ENCODE assay signal across 12 cellular contexts in genomic region chr6:53333439-53334408, GRCh38. TPM values are rescaled to one million over a fixed set of nuclear protein-coding genes. Genes with fewer than 3 reads are reported as not detected.
DNase-seq lines count a peak whose midpoint lies in the region; TF ChIP-seq lines count a peak whose summit lies in the region.
"Had no signal": no experiment of that assay in that cellular context is flagged by ENCODE, and none has a peak within 500 bp of the region (broad histone marks: within the 10 kb centered on the region; RNA-seq: fewer than 3 reads in every experiment).

No MANE protein-coding gene starts in this region.

- peaks cover 18% of the 10 kb centered on the region for H3K36me3 Mint-ChIP-seq in activated CD4-positive, alpha-beta memory T cell treated with anti-CD3 and anti-CD28 coated beads for 36 hours
- H3K36me3 Mint-ChIP-seq in immature natural killer cell, result peaks cover 0 to 3% (median 0%) of the 10 kb centered on the region in 3 donors

- H3K27me3 Mint-ChIP-seq in activated CD4-positive, alpha-beta memory T cell treated with anti-CD3 and anti-CD28 coated beads for 36 hours, result no peaks in the 10 kb centered on the region
- H3K27me3 Mint-ChIP-seq in immature natural killer cell (ENCODE audit: low read depth in 3 of 3), result peaks cover 0 to 4% (median 3%) of the 10 kb centered on the region in 3 donors

- H3K9ac ChIP-seq in BLaER1 treated with 17β-estradiol and CSF1 and Interleukin-3, amounts not matched to agents 10 nM and 100 nM, result no peak overlapping the region

- DNase-seq in COLO829 (ENCODE audit: low spot score) (peak; percentile 65), immature natural killer cell (no peak), brain microvascular endothelial cell (no peak), uterus (no peak), A172 (ENCODE audit: low spot score) (no peak)
- no peak for DNase-seq in activated CD4-positive, alpha-beta memory T cell treated with anti-CD3 and anti-CD28 coated beads for 36 hours
- DNase-seq in stimulated activated CD4-positive, alpha-beta T cell treated with anti-CD3 and anti-CD28 coated beads, Interleukin-4, amount 100 ng/mL, for 1 hour, result no peak
- DNase-seq: left cardiac atrium; NCI-H1105 treated with DMSO at 0.1 percent for 48 hours; NCI-H446 treated with DMSO at 0.1 percent for 48 hours; stimulated activated CD4-positive, alpha-beta T cell treated with anti-CD3 and anti-CD28 coated beads, Interleukin-2, amount 100 ng/mL, for 24 hours had no signal

- H3K4me3 Mint-ChIP-seq in activated CD4-positive, alpha-beta memory T cell treated with anti-CD3 and anti-CD28 coated beads for 36 hours, result no peak overlapping the region
- peak overlapping the region; percentile 10 to 75 (median 23) for H3K4me3 Mint-ChIP-seq in immature natural killer cell

- H4K20me1 ChIP-seq in BLaER1 treated with 17β-estradiol and CSF1 and Interleukin-3, amounts not matched to agents 10 nM and 100 nM, result peaks cover 0 to 100% (median 93%) of the 10 kb centered on the region in 11 experiments; a peak in 20 of 22 replicates

- H3K27me3 ChIP-seq in BLaER1 treated with 17β-estradiol and CSF1 and Interleukin-3, amounts not matched to agents 10 nM and 100 nM, result no peaks in the 10 kb centered on the region
- H3K27me3 ChIP-seq in brain microvascular endothelial cell (replicated peaks) (no peaks in the 10 kb centered on the region), uterus (no peaks in the 10 kb centered on the region)

- H3K4me1 ChIP-seq in BLaER1 treated with 17β-estradiol and CSF1 and Interleukin-3, amounts not matched to agents 10 nM and 100 nM, result peaks cover 47 to 64% (median 56%) of the 10 kb centered on the region in 10 experiments
- H3K4me1 ChIP-seq in uterus, result no peaks in the 10 kb centered on the region

- in situ Hi-C loops in brain microvascular endothelial cell (cut with HindIII; ENCODE audit: low pct_ligation_motif_present, low sequenced_read_pairs), result no loop called here

- H3K9me3 Mint-ChIP-seq in activated CD4-positive, alpha-beta memory T cell treated with anti-CD3 and anti-CD28 coated beads for 36 hours, result peaks cover 3% of the 10 kb centered on the region
- no peaks in the 10 kb centered on the region for H3K9me3 Mint-ChIP-seq in immature natural killer cell

- no peak for TF ChIP-seq CTCF in brain microvascular endothelial cell (IDR thresholded peaks at IDR 0.05; ENCODE audit: low read depth, low read length, missing control alignments)
- no peak for TF ChIP-seq CTCF in uterus (IDR thresholded peaks at IDR 0.05)

- H3K36me3 ChIP-seq in BLaER1 treated with 17β-estradiol and CSF1 and Interleukin-3, amounts not matched to agents 10 nM and 100 nM, result peaks cover 0 to 74% (median 46%) of the 10 kb centered on the region in 11 experiments; a peak in 18 of 22 replicates
- H3K36me3 ChIP-seq in brain microvascular endothelial cell (replicated peaks) (peaks cover 9% of the 10 kb centered on the region), uterus (no peaks in the 10 kb centered on the region)

- CTCF ChIA-PET in activated CD4-positive, alpha-beta memory T cell treated with anti-CD3 and anti-CD28 coated beads for 36 hours (lab: Charles Lee), result no interaction called here

- no peak overlapping the region for H3K27ac ChIP-seq in BLaER1 treated with 17β-estradiol and CSF1 and Interleukin-3, amounts not matched to agents 10 nM and 100 nM
- H3K27ac ChIP-seq in brain microvascular endothelial cell, result no peak overlapping the region
- no peak overlapping the region for H3K27ac ChIP-seq in uterus

- POLR2A ChIA-PET in activated CD4-positive, alpha-beta memory T cell treated with anti-CD3 and anti-CD28 coated beads for 36 hours (lab: Charles Lee), result no interaction called here

- H3K27ac Mint-ChIP-seq in activated CD4-positive, alpha-beta memory T cell treated with anti-CD3 and anti-CD28 coated beads for 36 hours, result peak overlapping the region; percentile 99
- peak overlapping the region; percentile 77 to 99 (median 91) for H3K27ac Mint-ChIP-seq in immature natural killer cell

- H3K4me3 ChIP-seq in BLaER1 treated with 17β-estradiol and CSF1 and Interleukin-3, amounts not matched to agents 10 nM and 100 nM, result no peak overlapping the region
- H3K4me3 ChIP-seq in brain microvascular endothelial cell (ENCODE audit: low read depth, low read length) (no peak overlapping the region), uterus (no peak overlapping the region)

- H3K4me2 ChIP-seq in BLaER1 treated with 17β-estradiol and CSF1 and Interleukin-3, amounts not matched to agents 10 nM and 100 nM, result peak overlapping the region in 9 of 11 experiments; percentile 16 to 86 (median 82); a peak in 13 of 22 replicates

- H3K9me3 ChIP-seq in BLaER1 treated with 17β-estradiol and CSF1 and Interleukin-3, amounts not matched to agents 10 nM and 100 nM (replicated peaks in 1 of 11), result peaks cover 0 to 15% (median 5%) of the 10 kb centered on the region in 11 experiments; a peak in 5 of 22 replicates
- no peaks in the 10 kb centered on the region for H3K9me3 ChIP-seq in uterus

- no peak for TF ChIP-seq POLR2A in uterus (IDR thresholded peaks at IDR 0.05)

- intact Hi-C loops in activated CD4-positive, alpha-beta memory T cell treated with anti-CD3 and anti-CD28 coated beads for 36 hours (cut with micrococcal nuclease), result loop anchor here (2.0 to 10.0 kb wide), 2 partner anchors 43 to 339 kb away; partner anchors contain the start of gene GSTA4
- intact Hi-C loops in uterus (cut with DNase I; ENCODE audit: low total_unique reads), result no loop called here

- H3K4me1 Mint-ChIP-seq in activated CD4-positive, alpha-beta memory T cell treated with anti-CD3 and anti-CD28 coated beads for 36 hours (ENCODE audit: low read depth), result peaks cover 82% of the 10 kb centered on the region
- H3K4me1 Mint-ChIP-seq in immature natural killer cell, result peaks cover 77 to 85% of the 10 kb centered on the region in 2 donors

RNA-seq across cellular contexts. Expression of gene ELOVL5, which starts 15.0 kb away (rescaled TPM):
- 100 to 1,000 TPM; 112 to 121 TPM for total RNA-seq in activated CD4-positive, alpha-beta memory T cell treated with anti-CD3 and anti-CD28 coated beads for 36 hours
- polyA plus RNA-seq in immature natural killer cell, result 10 to 100 TPM; 45.4 to 85.2 (median 63.0) TPM
- 10 to 100 TPM; 26.4 to 80.7 (median 48.4) TPM for total RNA-seq in uterus
- 57.3 and 74.4 TPM in 2 replicates for total RNA-seq in A172 (2014; rRNA removed; shearing (Covaris generic))
